Comparison of ENCODE assay signal across 1 cellular context in the genomic region with DNA sequence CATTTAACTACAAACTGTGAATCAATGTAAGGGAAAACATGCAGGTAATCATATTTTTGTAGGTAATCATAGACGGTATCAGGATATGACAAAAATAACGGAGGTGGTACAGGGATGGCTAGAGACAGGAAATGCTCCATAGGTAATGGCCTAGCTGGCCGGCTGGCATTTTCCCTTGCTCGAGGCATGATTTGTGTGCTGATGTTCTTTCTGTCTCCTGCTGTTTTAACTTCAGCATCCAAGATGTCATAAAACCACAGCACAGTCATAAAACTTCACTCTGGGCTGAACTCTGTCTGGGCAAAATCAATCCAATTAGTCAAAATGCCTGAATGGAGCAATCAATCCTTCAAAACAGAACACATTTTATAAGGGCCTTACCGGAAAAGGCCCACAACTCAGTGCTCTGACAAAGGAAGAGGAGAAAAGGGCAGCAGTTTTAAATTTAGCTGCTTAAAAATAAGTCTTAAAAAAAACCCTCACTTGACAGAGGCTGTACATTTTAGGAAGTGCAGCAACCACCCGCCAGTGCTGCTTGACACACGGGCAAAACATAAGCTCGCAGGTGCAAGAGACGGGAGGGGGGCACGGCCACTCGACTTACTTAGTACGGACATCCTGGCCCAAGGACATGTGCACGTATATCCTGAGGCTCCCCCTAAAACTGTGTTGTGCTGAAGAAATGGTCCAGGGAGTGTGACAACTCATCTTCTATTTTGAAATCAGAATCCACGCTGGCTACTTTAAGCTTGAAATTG.
TF ChIP-seq lines count a peak whose summit lies in the region.

No MANE protein-coding gene starts in this region.

TF ChIP-seq in HEK293, 187 proteins besides CTCF, POLR2A, EP300 and RAD21 (continued from another document):
- TF ChIP-seq ZBTB7A (tag by site-specific recombination; IDR thresholded peaks at IDR 0.05; ENCODE audit: low read depth) (no peak), ZNF610 (tag by site-specific recombination; IDR thresholded peaks at IDR 0.05; ENCODE audit: borderline replicate concordance) (peak; percentile 81), EGR2 (tag by site-specific recombination; IDR thresholded peaks at IDR 0.05; ENCODE audit: low read depth) (no peak), ZNF324 (tag by site-specific recombination; IDR thresholded peaks at IDR 0.05) (no peak), GLIS2 (tag by site-specific recombination; IDR thresholded peaks at IDR 0.05) (no peak), ZNF133 (tag by site-specific recombination; IDR thresholded peaks at IDR 0.05) (no peak), ZNF10 (tag by site-specific recombination; IDR thresholded peaks at IDR 0.05) (peak; percentile 71; the same call in 1 of the 2 replicates), ZNF350 (tag by site-specific recombination; IDR thresholded peaks at IDR 0.05) (no peak), ZNF23 (tag by site-specific recombination; IDR thresholded peaks at IDR 0.05; ENCODE audit: borderline replicate concordance) (no peak), SP7 (tag by site-specific recombination; IDR thresholded peaks at IDR 0.05) (peak; percentile 91), KLF10 (tag by site-specific recombination; IDR thresholded peaks at IDR 0.05) (peak; percentile 75), ZNF311 (tag by site-specific recombination; IDR thresholded peaks at IDR 0.05; ENCODE audit: borderline replicate concordance) (no peak), ZFP69B (tag by site-specific recombination; IDR thresholded peaks at IDR 0.05) (peak; percentile 60; the same call in 1 of the 2 replicates), ZNF221 (tag by site-specific recombination; IDR thresholded peaks at IDR 0.05; ENCODE audit: borderline replicate concordance) (peak; percentile 43; the same call in 1 of the 2 replicates), ZBTB8A (tag by site-specific recombination; IDR thresholded peaks at IDR 0.05) (peak; percentile 78), ZNF521 (tag by site-specific recombination; IDR thresholded peaks at IDR 0.05) (no peak), ZNF174 (tag by site-specific recombination; IDR thresholded peaks at IDR 0.05) (no peak), KLF16 (tag by site-specific recombination; IDR thresholded peaks at IDR 0.05) (no peak), ZNF138 (tag by site-specific recombination; IDR thresholded peaks at IDR 0.05; ENCODE audit: borderline replicate concordance) (no peak), ZNF747 (tag by site-specific recombination; IDR thresholded peaks at IDR 0.05) (no peak), ZNF558 (tag by site-specific recombination; IDR thresholded peaks at IDR 0.05) (0 out of 2 replicates have a peak, but pooled peaks have one; percentile 20), MZF1 (tag by site-specific recombination; IDR thresholded peaks at IDR 0.05; ENCODE audit: borderline replicate concordance) (no peak), MEIS1 (CRISPR knock-in tag; IDR thresholded peaks at IDR 0.05; ENCODE audit: borderline replicate concordance) (no peak), ZNF24 (tag by site-specific recombination; IDR thresholded peaks at IDR 0.05) (peak; percentile 88), WT1 (tag by site-specific recombination; IDR thresholded peaks at IDR 0.05) (peak; percentile 78), ZBTB21 (tag by site-specific recombination; IDR thresholded peaks at IDR 0.05) (peak; percentile 61), ZNF555 (tag by site-specific recombination; conservative IDR thresholded peaks at IDR 0.05) (no peak), ZNF658 (tag by site-specific recombination; IDR thresholded peaks at IDR 0.05) (no peak)
- TF ChIP-seq, protein P1, sequence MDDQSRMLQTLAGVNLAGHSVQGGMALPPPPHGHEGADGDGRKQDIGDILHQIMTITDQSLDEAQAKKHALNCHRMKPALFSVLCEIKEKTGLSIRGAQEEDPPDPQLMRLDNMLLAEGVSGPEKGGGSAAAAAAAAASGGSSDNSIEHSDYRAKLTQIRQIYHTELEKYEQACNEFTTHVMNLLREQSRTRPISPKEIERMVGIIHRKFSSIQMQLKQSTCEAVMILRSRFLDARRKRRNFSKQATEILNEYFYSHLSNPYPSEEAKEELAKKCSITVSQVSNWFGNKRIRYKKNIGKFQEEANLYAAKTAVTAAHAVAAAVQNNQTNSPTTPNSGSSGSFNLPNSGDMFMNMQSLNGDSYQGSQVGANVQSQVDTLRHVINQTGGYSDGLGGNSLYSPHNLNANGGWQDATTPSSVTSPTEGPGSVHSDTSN (CRISPR knock-in tag; IDR thresholded peaks at IDR 0.05) = no peak
- TF ChIP-seq, protein P2, sequence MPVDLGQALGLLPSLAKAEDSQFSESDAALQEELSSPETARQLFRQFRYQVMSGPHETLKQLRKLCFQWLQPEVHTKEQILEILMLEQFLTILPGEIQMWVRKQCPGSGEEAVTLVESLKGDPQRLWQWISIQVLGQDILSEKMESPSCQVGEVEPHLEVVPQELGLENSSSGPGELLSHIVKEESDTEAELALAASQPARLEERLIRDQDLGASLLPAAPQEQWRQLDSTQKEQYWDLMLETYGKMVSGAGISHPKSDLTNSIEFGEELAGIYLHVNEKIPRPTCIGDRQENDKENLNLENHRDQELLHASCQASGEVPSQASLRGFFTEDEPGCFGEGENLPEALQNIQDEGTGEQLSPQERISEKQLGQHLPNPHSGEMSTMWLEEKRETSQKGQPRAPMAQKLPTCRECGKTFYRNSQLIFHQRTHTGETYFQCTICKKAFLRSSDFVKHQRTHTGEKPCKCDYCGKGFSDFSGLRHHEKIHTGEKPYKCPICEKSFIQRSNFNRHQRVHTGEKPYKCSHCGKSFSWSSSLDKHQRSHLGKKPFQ (tag by site-specific recombination; IDR thresholded peaks at IDR 0.05) = peak; percentile 96
- TF ChIP-seq, protein P3, sequence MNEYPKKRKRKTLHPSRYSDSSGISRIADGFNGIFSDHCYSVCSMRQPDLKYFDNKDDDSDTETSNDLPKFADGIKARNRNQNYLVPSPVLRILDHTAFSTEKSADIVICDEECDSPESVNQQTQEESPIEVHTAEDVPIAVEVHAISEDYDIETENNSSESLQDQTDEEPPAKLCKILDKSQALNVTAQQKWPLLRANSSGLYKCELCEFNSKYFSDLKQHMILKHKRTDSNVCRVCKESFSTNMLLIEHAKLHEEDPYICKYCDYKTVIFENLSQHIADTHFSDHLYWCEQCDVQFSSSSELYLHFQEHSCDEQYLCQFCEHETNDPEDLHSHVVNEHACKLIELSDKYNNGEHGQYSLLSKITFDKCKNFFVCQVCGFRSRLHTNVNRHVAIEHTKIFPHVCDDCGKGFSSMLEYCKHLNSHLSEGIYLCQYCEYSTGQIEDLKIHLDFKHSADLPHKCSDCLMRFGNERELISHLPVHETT (tag by site-specific recombination; IDR thresholded peaks at IDR 0.05) = peak; percentile 85
- TF ChIP-seq, protein P4, sequence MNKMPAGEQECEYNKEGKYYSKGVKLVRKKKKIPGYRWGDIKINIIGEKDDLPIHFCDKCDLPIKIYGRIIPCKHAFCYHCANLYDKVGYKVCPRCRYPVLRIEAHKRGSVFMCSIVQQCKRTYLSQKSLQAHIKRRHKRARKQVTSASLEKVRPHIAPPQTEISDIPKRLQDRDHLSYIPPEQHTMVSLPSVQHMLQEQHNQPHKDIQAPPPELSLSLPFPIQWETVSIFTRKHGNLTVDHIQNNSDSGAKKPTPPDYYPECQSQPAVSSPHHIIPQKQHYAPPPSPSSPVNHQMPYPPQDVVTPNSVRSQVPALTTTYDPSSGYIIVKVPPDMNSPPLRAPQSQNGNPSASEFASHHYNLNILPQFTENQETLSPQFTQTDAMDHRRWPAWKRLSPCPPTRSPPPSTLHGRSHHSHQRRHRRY (tag by site-specific recombination; IDR thresholded peaks at IDR 0.05) = no peak
- TF ChIP-seq, protein P5, sequence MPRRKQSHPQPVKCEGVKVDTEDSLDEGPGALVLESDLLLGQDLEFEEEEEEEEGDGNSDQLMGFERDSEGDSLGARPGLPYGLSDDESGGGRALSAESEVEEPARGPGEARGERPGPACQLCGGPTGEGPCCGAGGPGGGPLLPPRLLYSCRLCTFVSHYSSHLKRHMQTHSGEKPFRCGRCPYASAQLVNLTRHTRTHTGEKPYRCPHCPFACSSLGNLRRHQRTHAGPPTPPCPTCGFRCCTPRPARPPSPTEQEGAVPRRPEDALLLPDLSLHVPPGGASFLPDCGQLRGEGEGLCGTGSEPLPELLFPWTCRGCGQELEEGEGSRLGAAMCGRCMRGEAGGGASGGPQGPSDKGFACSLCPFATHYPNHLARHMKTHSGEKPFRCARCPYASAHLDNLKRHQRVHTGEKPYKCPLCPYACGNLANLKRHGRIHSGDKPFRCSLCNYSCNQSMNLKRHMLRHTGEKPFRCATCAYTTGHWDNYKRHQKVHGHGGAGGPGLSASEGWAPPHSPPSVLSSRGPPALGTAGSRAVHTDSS (tag by site-specific recombination; IDR thresholded peaks at IDR 0.05) = no peak; the same call in 1 of the 2 replicates
- TF ChIP-seq, protein P6, sequence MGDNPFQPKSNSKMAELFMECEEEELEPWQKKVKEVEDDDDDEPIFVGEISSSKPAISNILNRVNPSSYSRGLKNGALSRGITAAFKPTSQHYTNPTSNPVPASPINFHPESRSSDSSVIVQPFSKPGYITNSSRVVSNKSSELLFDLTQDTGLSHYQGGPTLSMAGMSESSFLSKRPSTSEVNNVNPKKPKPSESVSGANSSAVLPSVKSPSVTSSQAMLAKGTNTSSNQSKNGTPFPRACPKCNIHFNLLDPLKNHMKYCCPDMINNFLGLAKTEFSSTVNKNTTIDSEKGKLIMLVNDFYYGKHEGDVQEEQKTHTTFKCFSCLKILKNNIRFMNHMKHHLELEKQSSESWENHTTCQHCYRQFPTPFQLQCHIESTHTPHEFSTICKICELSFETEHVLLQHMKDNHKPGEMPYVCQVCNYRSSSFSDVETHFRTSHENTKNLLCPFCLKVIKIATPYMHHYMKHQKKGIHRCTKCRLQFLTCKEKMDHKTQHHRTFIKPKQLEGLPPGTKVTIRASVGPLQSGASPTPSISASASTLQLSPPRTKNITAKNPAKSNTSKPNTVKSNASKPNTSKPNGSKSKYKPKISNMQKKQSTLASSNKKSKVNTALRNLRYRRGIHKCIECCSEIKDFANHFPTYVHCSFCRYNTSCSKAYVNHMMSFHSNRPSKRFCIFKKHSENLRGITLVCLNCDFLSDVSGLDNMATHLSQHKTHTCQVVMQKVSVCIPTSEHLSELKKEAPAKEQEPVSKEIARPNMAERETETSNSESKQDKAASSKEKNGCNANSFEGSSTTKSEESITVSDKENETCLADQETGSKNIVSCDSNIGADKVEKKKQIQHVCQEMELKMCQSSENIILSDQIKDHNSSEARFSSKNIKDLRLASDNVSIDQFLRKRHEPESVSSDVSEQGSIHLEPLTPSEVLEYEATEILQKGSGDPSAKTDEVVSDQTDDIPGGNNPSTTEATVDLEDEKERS (tag by site-specific recombination; IDR thresholded peaks at IDR 0.05) = no peak
- TF ChIP-seq, protein P7, sequence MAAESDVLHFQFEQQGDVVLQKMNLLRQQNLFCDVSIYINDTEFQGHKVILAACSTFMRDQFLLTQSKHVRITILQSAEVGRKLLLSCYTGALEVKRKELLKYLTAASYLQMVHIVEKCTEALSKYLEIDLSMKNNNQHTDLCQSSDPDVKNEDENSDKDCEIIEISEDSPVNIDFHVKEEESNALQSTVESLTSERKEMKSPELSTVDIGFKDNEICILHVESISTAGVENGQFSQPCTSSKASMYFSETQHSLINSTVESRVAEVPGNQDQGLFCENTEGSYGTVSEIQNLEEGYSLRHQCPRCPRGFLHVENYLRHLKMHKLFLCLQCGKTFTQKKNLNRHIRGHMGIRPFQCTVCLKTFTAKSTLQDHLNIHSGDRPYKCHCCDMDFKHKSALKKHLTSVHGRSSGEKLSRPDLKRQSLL (tag by site-specific recombination; IDR thresholded peaks at IDR 0.05) = no peak
- TF ChIP-seq, protein P8, sequence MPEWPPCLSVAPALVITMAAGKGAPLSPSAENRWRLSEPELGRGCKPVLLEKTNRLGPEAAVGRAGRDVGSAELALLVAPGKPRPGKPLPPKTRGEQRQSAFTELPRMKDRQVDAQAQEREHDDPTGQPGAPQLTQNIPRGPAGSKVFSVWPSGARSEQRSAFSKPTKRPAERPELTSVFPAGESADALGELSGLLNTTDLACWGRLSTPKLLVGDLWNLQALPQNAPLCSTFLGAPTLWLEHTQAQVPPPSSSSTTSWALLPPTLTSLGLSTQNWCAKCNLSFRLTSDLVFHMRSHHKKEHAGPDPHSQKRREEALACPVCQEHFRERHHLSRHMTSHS (tag by site-specific recombination; IDR thresholded peaks at IDR 0.05) = peak; percentile 82; the same call in 1 of the 2 replicates
